Comparison of ENCODE assay signal across 13 cellular contexts in genomic region chr21:14942801-14943490, GRCh38.
DNase-seq lines count a peak whose midpoint lies in the region; ATAC-seq and TF ChIP-seq lines count a peak whose summit lies in the region.
"Had no signal": no experiment of that assay in that cellular context is flagged by ENCODE, and none has a peak within 500 bp of the region (broad histone marks: within the 10 kb centered on the region; RNA-seq: fewer than 3 reads in every experiment).

No MANE protein-coding gene starts in this region.

- peak; percentile 46 for DNase-seq in DMS153 (lab: John Stamatoyannopoulos, UW)
- peak; percentile 75 for DNase-seq in NCI-H146 (lab: John Stamatoyannopoulos, UW)
- peak; percentile 89 for DNase-seq in choroid plexus epithelial cell (ENCODE audit: low read depth)
- peak; percentile 5 to 9 for DNase-seq in lung microvascular endothelial cell (ENCODE audit: low read depth in 2 of 2)
- no peak for DNase-seq in NCI-H2107 (lab: John Stamatoyannopoulos, UW)
- DNase-seq in cortex of kidney (lab: John Stamatoyannopoulos, UW): no peak
- DNase-seq: activated gamma-delta T cell, body of pancreas, gastrocnemius medialis had no signal

- H3K4me3 ChIP-seq in choroid plexus epithelial cell (ENCODE audit: low read depth, low read length): no peak overlapping the region
- H3K4me3 ChIP-seq: BLaER1, body of pancreas, gastrocnemius medialis, prostate gland had no signal

- no peak for TF ChIP-seq CTCF in choroid plexus epithelial cell (conservative IDR thresholded peaks at IDR 0.05; ENCODE audit: low read depth, low read length)

- ATAC-seq in GM21423 (IDR thresholded peaks at IDR 0.05; ENCODE audit: unreplicated experiment) (no peak), GM21515 (IDR thresholded peaks at IDR 0.05; ENCODE audit: unreplicated experiment) (no peak)
- ATAC-seq: body of pancreas, gastrocnemius medialis had no signal

Comparison
In these comparisons a context has a peak if more than half of its experiments do, and no peak if none do; other contexts are left out.
1. DNase-seq: peak in DMS153 (single experiment), NCI-H146 (single experiment), choroid plexus epithelial cell (single experiment) and lung microvascular endothelial cell (2 of 2); none in NCI-H2107 (single experiment) and cortex of kidney (single experiment).